Comparison of ENCODE assay signal across 1 cellular context in genomic region chr7:12299367-12299766, GRCh38.
A peak's percentile ranks its signal among the peaks of the same experiment; 100 is the strongest.
TF ChIP-seq lines count a peak whose summit lies in the region.

No MANE protein-coding gene starts in this region.

TF ChIP-seq in K562, 482 proteins besides CTCF, POLR2A, EP300 and RAD21 (continued from another document):
- TF ChIP-seq RREB1 (CRISPR knock-in tag; IDR thresholded peaks at IDR 0.05) (no peak), TRIM28 (IDR thresholded peaks at IDR 0.05) (peak; percentile 60; the same call in 1 of the 2 replicates), FOS (IDR thresholded peaks at IDR 0.05; ENCODE audit: extremely low read depth, insufficient read length) (no peak), CHD1 (IDR thresholded peaks at IDR 0.05; ENCODE audit: low read length) (no peak), SOX6 (IDR thresholded peaks at IDR 0.05) (no peak), ZNF592 (IDR thresholded peaks at IDR 0.05) (no peak), SETDB1 (IDR thresholded peaks at IDR 0.05; ENCODE audit: low read length) (no peak), ZNF224 (CRISPR knock-in tag; IDR thresholded peaks at IDR 0.05) (no peak), FOSL1 (tag; conservative IDR thresholded peaks at IDR 0.05) (no peak), ZFP36 (IDR thresholded peaks at IDR 0.05; ENCODE audit: low read depth, low read length, partially characterized antibody) (peak; percentile 48), ZNF431 (CRISPR knock-in tag; IDR thresholded peaks at IDR 0.05) (peak; percentile 99), RERE (CRISPR knock-in tag; IDR thresholded peaks at IDR 0.05; ENCODE audit: borderline replicate concordance) (no peak), ZNF184 (CRISPR knock-in tag; IDR thresholded peaks at IDR 0.05) (no peak), CBFA2T3 (IDR thresholded peaks at IDR 0.05) (peak; percentile 13; the same call in 1 of the 2 replicates)
- TF ChIP-seq, protein P1, sequence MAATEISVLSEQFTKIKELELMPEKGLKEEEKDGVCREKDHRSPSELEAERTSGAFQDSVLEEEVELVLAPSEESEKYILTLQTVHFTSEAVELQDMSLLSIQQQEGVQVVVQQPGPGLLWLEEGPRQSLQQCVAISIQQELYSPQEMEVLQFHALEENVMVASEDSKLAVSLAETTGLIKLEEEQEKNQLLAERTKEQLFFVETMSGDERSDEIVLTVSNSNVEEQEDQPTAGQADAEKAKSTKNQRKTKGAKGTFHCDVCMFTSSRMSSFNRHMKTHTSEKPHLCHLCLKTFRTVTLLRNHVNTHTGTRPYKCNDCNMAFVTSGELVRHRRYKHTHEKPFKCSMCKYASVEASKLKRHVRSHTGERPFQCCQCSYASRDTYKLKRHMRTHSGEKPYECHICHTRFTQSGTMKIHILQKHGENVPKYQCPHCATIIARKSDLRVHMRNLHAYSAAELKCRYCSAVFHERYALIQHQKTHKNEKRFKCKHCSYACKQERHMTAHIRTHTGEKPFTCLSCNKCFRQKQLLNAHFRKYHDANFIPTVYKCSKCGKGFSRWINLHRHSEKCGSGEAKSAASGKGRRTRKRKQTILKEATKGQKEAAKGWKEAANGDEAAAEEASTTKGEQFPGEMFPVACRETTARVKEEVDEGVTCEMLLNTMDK (IDR thresholded peaks at IDR 0.05; ENCODE audit: borderline replicate concordance, insufficient read depth, low read depth, low read length, poor library complexity, severe bottlenecking): no peak
- TF ChIP-seq, protein P2, sequence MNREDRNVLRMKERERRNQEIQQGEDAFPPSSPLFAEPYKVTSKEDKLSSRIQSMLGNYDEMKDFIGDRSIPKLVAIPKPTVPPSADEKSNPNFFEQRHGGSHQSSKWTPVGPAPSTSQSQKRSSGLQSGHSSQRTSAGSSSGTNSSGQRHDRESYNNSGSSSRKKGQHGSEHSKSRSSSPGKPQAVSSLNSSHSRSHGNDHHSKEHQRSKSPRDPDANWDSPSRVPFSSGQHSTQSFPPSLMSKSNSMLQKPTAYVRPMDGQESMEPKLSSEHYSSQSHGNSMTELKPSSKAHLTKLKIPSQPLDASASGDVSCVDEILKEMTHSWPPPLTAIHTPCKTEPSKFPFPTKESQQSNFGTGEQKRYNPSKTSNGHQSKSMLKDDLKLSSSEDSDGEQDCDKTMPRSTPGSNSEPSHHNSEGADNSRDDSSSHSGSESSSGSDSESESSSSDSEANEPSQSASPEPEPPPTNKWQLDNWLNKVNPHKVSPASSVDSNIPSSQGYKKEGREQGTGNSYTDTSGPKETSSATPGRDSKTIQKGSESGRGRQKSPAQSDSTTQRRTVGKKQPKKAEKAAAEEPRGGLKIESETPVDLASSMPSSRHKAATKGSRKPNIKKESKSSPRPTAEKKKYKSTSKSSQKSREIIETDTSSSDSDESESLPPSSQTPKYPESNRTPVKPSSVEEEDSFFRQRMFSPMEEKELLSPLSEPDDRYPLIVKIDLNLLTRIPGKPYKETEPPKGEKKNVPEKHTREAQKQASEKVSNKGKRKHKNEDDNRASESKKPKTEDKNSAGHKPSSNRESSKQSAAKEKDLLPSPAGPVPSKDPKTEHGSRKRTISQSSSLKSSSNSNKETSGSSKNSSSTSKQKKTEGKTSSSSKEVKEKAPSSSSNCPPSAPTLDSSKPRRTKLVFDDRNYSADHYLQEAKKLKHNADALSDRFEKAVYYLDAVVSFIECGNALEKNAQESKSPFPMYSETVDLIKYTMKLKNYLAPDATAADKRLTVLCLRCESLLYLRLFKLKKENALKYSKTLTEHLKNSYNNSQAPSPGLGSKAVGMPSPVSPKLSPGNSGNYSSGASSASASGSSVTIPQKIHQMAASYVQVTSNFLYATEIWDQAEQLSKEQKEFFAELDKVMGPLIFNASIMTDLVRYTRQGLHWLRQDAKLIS (CRISPR knock-in tag; IDR thresholded peaks at IDR 0.05): no peak
